15 cellular contexts compared by ENCODE assay signal in the genomic region with DNA sequence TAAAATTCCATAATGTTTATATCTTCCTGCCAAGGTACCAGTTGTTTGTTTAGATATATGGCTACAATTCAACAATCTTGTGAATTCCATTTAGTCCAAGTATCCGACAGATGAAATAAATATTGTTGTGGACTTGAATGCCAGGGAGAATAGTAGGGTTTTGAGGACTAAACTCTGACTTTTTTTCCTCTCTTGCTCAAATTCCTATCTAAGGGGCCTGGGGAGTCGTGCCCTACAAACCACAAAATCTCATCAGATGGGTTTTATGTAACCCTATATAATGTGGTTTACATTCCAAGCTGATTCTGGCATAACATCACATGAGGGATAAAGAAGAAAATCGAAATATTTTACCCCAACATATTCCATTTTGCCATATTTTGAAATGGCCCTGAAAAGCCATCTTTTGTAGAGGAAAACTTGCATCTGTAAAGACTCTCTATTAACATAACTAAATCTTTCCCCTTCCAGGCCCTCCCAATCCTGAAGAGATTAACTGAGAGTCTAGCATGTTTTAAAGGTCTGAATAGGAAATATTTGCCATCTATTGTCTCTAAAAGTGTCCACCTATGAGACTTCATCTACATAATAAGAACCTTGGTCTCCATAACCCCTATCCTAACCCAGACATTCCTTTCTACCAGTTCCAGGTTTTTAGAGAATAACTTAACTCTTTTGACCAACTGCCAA.
DNase-seq lines count a peak whose midpoint lies in the region; ATAC-seq and TF ChIP-seq lines count a peak whose summit lies in the region.
"Had no signal": no experiment of that assay in that cellular context is flagged by ENCODE, and none has a peak within 500 bp of the region (broad histone marks: within the 10 kb centered on the region; RNA-seq: fewer than 3 reads in every experiment).

No MANE protein-coding gene starts in this region.

- 21 to 46% methylated on average over 3 of the region's 3 CpGs for WGBS in gastroesophageal sphincter (ENCODE audit: low coverage in 1 of 2), 2 donors

- TF ChIP-seq POLR2A in gastroesophageal sphincter (IDR thresholded peaks at IDR 0.05), result no peak

- no peak for TF ChIP-seq EP300 in gastroesophageal sphincter (IDR thresholded peaks at IDR 0.05)

- ATAC-seq in gastroesophageal sphincter, result no peak
- no peak for ATAC-seq in HG02623 (IDR thresholded peaks at IDR 0.05; ENCODE audit: unreplicated experiment)
- no peak for ATAC-seq in GM19455 (IDR thresholded peaks at IDR 0.05; ENCODE audit: unreplicated experiment)
- ATAC-seq: PC-3 had no signal

- H3K36me3 ChIP-seq in gastroesophageal sphincter, result no peaks in the 10 kb centered on the region
- H3K36me3 ChIP-seq: SJSA1 had no signal

- TF ChIP-seq CTCF in AG10803 (conservative IDR thresholded peaks at IDR 0.05; ENCODE audit: low read length), result no peak
- TF ChIP-seq CTCF in gastroesophageal sphincter (IDR thresholded peaks at IDR 0.05), result no peak

- DNase-seq in AG10803 (ENCODE audit: low read depth) (peak; percentile 63), HS-5 (ENCODE audit: low read depth) (peak; percentile 8), amniotic epithelial cell (ENCODE audit: low read depth) (peak; percentile 44), NOMO-1 treated with DMSO at 0.1 percent for 48 hours (lab: John Stamatoyannopoulos, UW; ENCODE audit: unreplicated experiment) (no peak)
- DNase-seq in activated CD8-positive, alpha-beta memory T cell treated with anti-CD3 and anti-CD28 coated beads for 24 hours, result no peak
- DNase-seq: C1 segment of cervical spinal cord; KG1; NCI-H1105; NCI-H187; NK-92 treated with Interleukin-12 subunit alpha and Interleukin-12 subunit beta, amount 100 ng/mL, for 24 hours; PC-3 had no signal

- no peaks in the 10 kb centered on the region for H3K9me3 ChIP-seq in gastroesophageal sphincter
- H3K9me3 ChIP-seq: SJSA1 had no signal

- H3K27me3 ChIP-seq in gastroesophageal sphincter, result no peaks in the 10 kb centered on the region
- H3K27me3 ChIP-seq: SJSA1 had no signal

- peak overlapping the region; percentile 39 to 78 (median 54) for H3K27ac ChIP-seq in gastroesophageal sphincter
- H3K27ac ChIP-seq: SJSA1 had no signal

- peaks cover 10 to 37% (median 10%) of the 10 kb centered on the region in 3 donors for H3K4me1 ChIP-seq in gastroesophageal sphincter
- H3K4me1 ChIP-seq: SJSA1 had no signal

- H3K4me3 ChIP-seq in AG10803 (ENCODE audit: low read length) (no peak overlapping the region), gastroesophageal sphincter (no peak overlapping the region)
- H3K4me3 ChIP-seq: SJSA1 had no signal

Comparison
In these comparisons a context has a peak if more than half of its experiments do, and no peak if none do; other contexts are left out.
1. DNase-seq: peak in AG10803 (single experiment), HS-5 (single experiment) and amniotic epithelial cell (single experiment); none in activated CD8-positive, alpha-beta memory T cell treated with anti-CD3 and anti-CD28 coated beads for 24 hours (single experiment) and NOMO-1 treated with DMSO at 0.1 percent for 48 hours (single experiment).